27 cellular contexts compared by ENCODE assay signal in the genomic region with DNA sequence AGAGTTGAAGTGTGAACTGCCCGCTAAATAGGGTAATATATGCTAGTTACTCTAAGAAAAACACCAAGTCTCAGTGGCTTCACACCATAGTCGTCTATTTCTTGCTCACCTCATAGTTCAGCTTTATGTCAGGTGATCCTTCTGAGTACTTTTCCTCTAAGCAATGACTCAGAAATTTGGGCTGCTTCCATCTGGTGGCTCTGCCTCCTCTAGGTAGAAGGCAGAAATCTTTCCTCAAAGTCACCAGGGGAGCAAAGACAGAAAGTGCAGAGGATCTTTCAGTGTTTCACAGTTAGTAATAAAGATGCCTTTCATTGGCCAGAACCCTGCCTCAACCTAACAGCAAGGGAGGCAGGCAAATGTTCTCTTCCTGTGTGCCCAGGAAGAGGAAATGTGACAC. TPM values are rescaled to one million over a fixed set of nuclear protein-coding genes. Genes with fewer than 3 reads are reported as not detected.
DNase-seq lines count a peak whose midpoint lies in the region; ATAC-seq, FAIRE-seq and TF ChIP-seq lines count a peak whose summit lies in the region.
"Had no signal": no experiment of that assay in that cellular context is flagged by ENCODE, and none has a peak within 500 bp of the region (broad histone marks: within the 10 kb centered on the region; RNA-seq: fewer than 3 reads in every experiment).

No MANE protein-coding gene starts in this region.

- DNase-seq in A172 (ENCODE audit: low spot score): peak; percentile 5
- peak; percentile 2 for DNase-seq in M059J (ENCODE audit: low read depth)
- peak; percentile 33 for DNase-seq in choroid plexus epithelial cell (ENCODE audit: low read depth)
- peak; percentile 16 for DNase-seq in renal cortical epithelial cell (ENCODE audit: low read depth)
- DNase-seq in activated CD8-positive, alpha-beta memory T cell treated with anti-CD3 and anti-CD28 coated beads, Interleukin-2, amount 10 ng/mL, durations not matched to agents 7 days and 5 days: no peak
- no peak for DNase-seq in HuH-7.5 (ENCODE audit: low spot score)
- DNase-seq in RCC 7860 (ENCODE audit: low spot score): no peak
- DNase-seq in immature natural killer cell: no peak
- DNase-seq: Calu3; CD8-positive, alpha-beta memory T cell; DMS153; GF-D8; GM23248; HCEC 1CT; KBM-7; NCI-H1105 treated with DMSO at 0.1 percent for 48 hours; NCI-H2029 treated with DMSO at 0.1 percent for 48 hours; NCI-H226; NCI-H510A treated with DMSO at 0.1 percent for 48 hours; NCI-H774; Right ventricle myocardium superior; SW 1271 had no signal

- TF ChIP-seq CTCF in choroid plexus epithelial cell (conservative IDR thresholded peaks at IDR 0.05; ENCODE audit: low read depth, low read length): no peak

- peaks cover 2% of the 10 kb centered on the region for H3K9me3 Mint-ChIP-seq in activated CD8-positive, alpha-beta memory T cell treated with anti-CD3 and anti-CD28 coated beads, Interleukin-2, amount 10 ng/mL, durations not matched to agents 7 days and 5 days (ENCODE audit: low read depth)
- H3K9me3 Mint-ChIP-seq in immature natural killer cell: peaks cover 0 to 10% (median 7%) of the 10 kb centered on the region in 6 donors

- no peak overlapping the region for H3K4me3 ChIP-seq in choroid plexus epithelial cell (ENCODE audit: low read depth, low read length)
- H3K4me3 ChIP-seq: GM23248 had no signal

- no peaks in the 10 kb centered on the region for H3K4me1 Mint-ChIP-seq in activated CD8-positive, alpha-beta memory T cell treated with anti-CD3 and anti-CD28 coated beads, Interleukin-2, amount 10 ng/mL, durations not matched to agents 7 days and 5 days
- no peaks in the 10 kb centered on the region for H3K4me1 Mint-ChIP-seq in immature natural killer cell
- H3K4me1 Mint-ChIP-seq: CD8-positive, alpha-beta memory T cell had no signal

- no peaks in the 10 kb centered on the region for H3K27me3 Mint-ChIP-seq in activated CD8-positive, alpha-beta memory T cell treated with anti-CD3 and anti-CD28 coated beads, Interleukin-2, amount 10 ng/mL, durations not matched to agents 7 days and 5 days
- H3K27me3 Mint-ChIP-seq in immature natural killer cell (ENCODE audit: low read depth in 3 of 3): no peaks in the 10 kb centered on the region

- CTCF ChIA-PET in activated CD8-positive, alpha-beta memory T cell treated with anti-CD3 and anti-CD28 coated beads, Interleukin-2, amount 10 ng/mL, durations not matched to agents 7 days and 5 days (lab: Charles Lee): no interaction called here

- no peak overlapping the region for H3K4me3 Mint-ChIP-seq in activated CD8-positive, alpha-beta memory T cell treated with anti-CD3 and anti-CD28 coated beads, Interleukin-2, amount 10 ng/mL, durations not matched to agents 7 days and 5 days
- no peak overlapping the region for H3K4me3 Mint-ChIP-seq in immature natural killer cell
- H3K4me3 Mint-ChIP-seq: CD8-positive, alpha-beta memory T cell had no signal

- no peak for FAIRE-seq in RCC 7860 (lab: Jason Lieb, UNC)
- FAIRE-seq: A204.1, HepG2 had no signal

- ATAC-seq in activated CD8-positive, alpha-beta memory T cell treated with anti-CD3 and anti-CD28 coated beads, Interleukin-2, amount 10 ng/mL, durations not matched to agents 7 days and 5 days: no peak
- ATAC-seq: HepG2 had no signal

- H3K36me3 Mint-ChIP-seq in activated CD8-positive, alpha-beta memory T cell treated with anti-CD3 and anti-CD28 coated beads, Interleukin-2, amount 10 ng/mL, durations not matched to agents 7 days and 5 days: no peaks in the 10 kb centered on the region
- H3K36me3 Mint-ChIP-seq in immature natural killer cell: no peaks in the 10 kb centered on the region
- H3K36me3 Mint-ChIP-seq: CD8-positive, alpha-beta memory T cell had no signal

- no peak overlapping the region for H3K27ac Mint-ChIP-seq in activated CD8-positive, alpha-beta memory T cell treated with anti-CD3 and anti-CD28 coated beads, Interleukin-2, amount 10 ng/mL, durations not matched to agents 7 days and 5 days
- H3K27ac Mint-ChIP-seq in immature natural killer cell: no peak overlapping the region

RNA-seq across cellular contexts. Expression of a gene that starts 17.3 kb away (rescaled TPM):
- not detected in 2 replicates for total RNA-seq in A172 (2014; rRNA removed; shearing (Covaris generic))
- not detected in 2 replicates for total RNA-seq in M059J (2014; rRNA removed; shearing (Covaris generic))
- total RNA-seq in renal cortical epithelial cell: not detected in 2 replicates
- under 1 TPM in 1 of 2 experiments, not detected in 1; 0.07 TPM for total RNA-seq in activated CD8-positive, alpha-beta memory T cell treated with anti-CD3 and anti-CD28 coated beads, Interleukin-2, amount 10 ng/mL, durations not matched to agents 7 days and 5 days
- not detected for polyA plus RNA-seq in immature natural killer cell
- total RNA-seq: Calu3, GM23248, HepG2, OCI-LY7, RPMI7951, SK-MEL-5 had no signal
- polyA plus RNA-seq: CD8-positive, alpha-beta memory T cell; GM23248; HepG2 had no signal

Comparison
In these comparisons a context has a peak if more than half of its experiments do, and no peak if none do; other contexts are left out.
1. DNase-seq: peak in A172 (single experiment), M059J (single experiment), choroid plexus epithelial cell (single experiment) and renal cortical epithelial cell (single experiment); none in activated CD8-positive, alpha-beta memory T cell treated with anti-CD3 and anti-CD28 coated beads, Interleukin-2, amount 10 ng/mL, durations not matched to agents 7 days and 5 days (single experiment), HuH-7.5 (single experiment), RCC 7860 (single experiment) and immature natural killer cell (0 of 3).